ENCODE assay signal across 6 cellular contexts in genomic region chr19:58304748-58305064, GRCh38. TPM values are rescaled to one million over a fixed set of nuclear protein-coding genes. Genes with fewer than 3 reads are reported as not detected.
DNase-seq lines count a peak whose midpoint lies in the region; ATAC-seq, FAIRE-seq and TF ChIP-seq lines count a peak whose summit lies in the region.

No MANE protein-coding gene starts in this region.

- H3K27me3 ChIP-seq in SJSA1 (replicated peaks) = no peaks in the 10 kb centered on the region

- peak overlapping the region; percentile 80 for H3K4me3 ChIP-seq in SJSA1

- DNase-seq in DMS 273 treated with DMSO at 0.1 percent for 48 hours (lab: John Stamatoyannopoulos, UW) (peak; percentile 61), SJSA1 (ENCODE audit: low read depth in 1 of 2, low spot score in 2 of 2) (no peak), NCI-H446 (lab: John Stamatoyannopoulos, UW) (no peak), H54 (ENCODE audit: insufficient read length, low spot score) (no peak)

- TF ChIP-seq POLR2A in H54 (IDR thresholded peaks at IDR 0.05; ENCODE audit: low read depth, low read length) = no peak

- H3K27ac ChIP-seq in SJSA1 = no peak overlapping the region

- no peak for ATAC-seq in activated CD4-positive, CD25-positive, alpha-beta regulatory T cell treated with anti-CD3 and anti-CD28 coated beads, Interleukin-2, amount 50 U/mL, for 24 hours

- peaks cover 76% of the 10 kb centered on the region for H3K36me3 ChIP-seq in SJSA1

- H3K4me1 ChIP-seq in SJSA1 (replicated peaks) = peaks cover 6% of the 10 kb centered on the region; the same call in 1 of the 2 replicates

- FAIRE-seq in islet of Langerhans (lab: Jason Lieb, UNC) (peak; percentile 53), H54 (lab: Jason Lieb, UNC) (no peak)

- H3K9me3 ChIP-seq in SJSA1 (replicated peaks) = peaks cover 27% of the 10 kb centered on the region

RNA-seq across cellular contexts. Expression of gene ERVK3-1, which starts 0.5 kb away (rescaled TPM):
- 44.4 and 59.3 TPM in 2 replicates for total RNA-seq in SJSA1 (2014; rRNA removed; shearing (Covaris generic))

RNA-seq across cellular contexts. Expression of gene ZSCAN22, which starts 22.1 kb away (rescaled TPM):
- total RNA-seq in SJSA1 (2014; rRNA removed; shearing (Covaris generic)) = 2.5 and 3.2 TPM in 2 replicates

RNA-seq across cellular contexts. Expression of gene ZNF8, which starts 26.0 kb away (rescaled TPM):
- 2.5 and 4.1 TPM in 2 replicates for total RNA-seq in SJSA1 (2014; rRNA removed; shearing (Covaris generic))

RNA-seq across cellular contexts. Expression of gene A1BG, which starts 48.6 kb away (rescaled TPM):
- 23.6 and 67.7 TPM in 2 replicates for total RNA-seq in SJSA1 (2014; rRNA removed; shearing (Covaris generic))

RNA-seq across cellular contexts. Expression of gene ZNF497, which starts 57.8 kb away (rescaled TPM):
- 0.19 and 1.3 TPM in 2 replicates for total RNA-seq in SJSA1 (2014; rRNA removed; shearing (Covaris generic))
